In the genomic region with DNA sequence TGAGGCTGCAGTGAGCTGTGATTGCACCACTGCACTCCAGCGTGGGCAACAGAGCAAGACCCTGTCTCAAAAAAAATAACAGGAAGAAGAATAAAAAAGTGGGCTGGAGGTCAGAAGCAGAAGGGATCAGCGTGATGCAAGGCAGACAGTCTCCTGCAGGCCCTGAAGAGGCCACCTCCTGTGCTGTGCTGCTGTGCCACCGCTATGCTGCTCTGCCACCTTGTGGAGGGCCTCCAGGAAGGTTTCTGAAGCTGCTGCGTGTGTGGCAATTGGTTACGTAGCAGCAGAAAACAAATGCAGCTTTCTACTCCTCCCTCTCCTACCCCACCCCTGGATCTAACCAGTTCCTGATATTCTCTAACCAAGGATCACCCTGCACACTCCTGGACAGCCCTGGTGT, we compare ENCODE assay signal across 14 cellular contexts.
DNase-seq lines count a peak whose midpoint lies in the region; ATAC-seq and TF ChIP-seq lines count a peak whose summit lies in the region.
"Had no signal": no experiment of that assay in that cellular context is flagged by ENCODE, and none has a peak within 500 bp of the region (broad histone marks: within the 10 kb centered on the region; RNA-seq: fewer than 3 reads in every experiment).

No MANE protein-coding gene starts in this region.

- H3K4me1 ChIP-seq in vagina: no peaks in the 10 kb centered on the region
- no peaks in the 10 kb centered on the region for H3K4me1 ChIP-seq in naive thymus-derived CD4-positive, alpha-beta T cell (ENCODE audit: control insufficient read depth in 2 of 2, insufficient read depth in 2 of 2, low read length in 2 of 2)
- H3K4me1 ChIP-seq: left lung, psoas muscle had no signal

- DNase-seq in T47D (ENCODE audit: low read depth in 1 of 2, low spot score in 1 of 2) (peak; percentile 46 to 82), MCF 10A (ENCODE audit: unreplicated experiment) (no peak), LoVo (ENCODE audit: low spot score) (peak; percentile 0), SK-MEL-5 (ENCODE audit: low read depth, low spot score) (peak; percentile 79), vagina (ENCODE audit: extremely low spot score in 2 of 2) (peak; percentile 25 to 49), HCEC 1CT (no peak)
- DNase-seq in naive thymus-derived CD4-positive, alpha-beta T cell: no peak
- DNase-seq: activated CD4-positive, alpha-beta memory T cell treated with anti-CD3 and anti-CD28 coated beads, Interleukin-2, amount 10 ng/mL, durations not matched to agents 7 days and 5 days; left lung; NCI-H2029; psoas muscle had no signal

- no peaks in the 10 kb centered on the region for H3K9me3 ChIP-seq in vagina
- H3K9me3 ChIP-seq in naive thymus-derived CD4-positive, alpha-beta T cell (ENCODE audit: control insufficient read depth in 2 of 3, low read length in 3 of 3): peaks cover 0 to 16% (median 0%) of the 10 kb centered on the region in 3 experiments
- H3K9me3 ChIP-seq: psoas muscle, thoracic aorta had no signal

- in situ Hi-C loops in T47D (cut with HindIII; ENCODE audit: low pct_unique_long_range_greater_than_20kb, low sequenced_read_pairs): no loop called here
- in situ Hi-C loops in SK-MEL-5 (cut with HindIII; ENCODE audit: low pct_unique_long_range_greater_than_20kb, low sequenced_read_pairs): no loop called here

- H3K9me3 Mint-ChIP-seq in MCF 10A (ENCODE audit: unreplicated experiment): no peaks in the 10 kb centered on the region
- H3K9me3 Mint-ChIP-seq in naive thymus-derived CD4-positive, alpha-beta T cell: peaks cover 0 to 29% (median 7%) of the 10 kb centered on the region in 11 donors

- intact Hi-C loops in MCF 10A (cut with micrococcal nuclease) (no loop called here), vagina (cut with DNase I) (no loop called here)
- intact Hi-C loops in naive thymus-derived CD4-positive, alpha-beta T cell (cut with micrococcal nuclease): no loop called here

- H3K36me3 Mint-ChIP-seq in MCF 10A (ENCODE audit: insufficient read depth, unreplicated experiment): no peaks in the 10 kb centered on the region
- no peaks in the 10 kb centered on the region for H3K36me3 Mint-ChIP-seq in naive thymus-derived CD4-positive, alpha-beta T cell

- TF ChIP-seq POLR2A in vagina (IDR thresholded peaks at IDR 0.05): no peak

- ATAC-seq in GM21447 (IDR thresholded peaks at IDR 0.05; ENCODE audit: unreplicated experiment): no peak
- ATAC-seq in naive thymus-derived CD4-positive, alpha-beta T cell: no peak
- ATAC-seq: left lung, psoas muscle had no signal

- no peaks in the 10 kb centered on the region for H3K36me3 ChIP-seq in vagina
- H3K36me3 ChIP-seq in naive thymus-derived CD4-positive, alpha-beta T cell (ENCODE audit: control insufficient read depth in 2 of 3, insufficient read depth in 3 of 3, low read length in 3 of 3): no peaks in the 10 kb centered on the region
- H3K36me3 ChIP-seq: left lung, thoracic aorta had no signal

- TF ChIP-seq CTCF in MCF 10A (IDR thresholded peaks at IDR 0.05; ENCODE audit: unreplicated experiment) (no peak), vagina (IDR thresholded peaks at IDR 0.05) (no peak)

- CTCF ChIA-PET in MCF 10A (lab: Yijun Ruan, JAX): no interaction called here
- CTCF ChIA-PET in naive thymus-derived CD4-positive, alpha-beta T cell (lab: Charles Lee): no interaction called here

- POLR2A ChIA-PET in MCF 10A (lab: Yijun Ruan, JAX): no interaction called here
- POLR2A ChIA-PET in naive thymus-derived CD4-positive, alpha-beta T cell (lab: Charles Lee): no interaction called here

- no peak overlapping the region for H3K27ac ChIP-seq in vagina
- no peak overlapping the region for H3K27ac ChIP-seq in naive thymus-derived CD4-positive, alpha-beta T cell (ENCODE audit: low read depth, low read length)
- H3K27ac ChIP-seq: dorsolateral prefrontal cortex, left lung, psoas muscle, thoracic aorta had no signal

- H3K4me1 Mint-ChIP-seq in MCF 10A (ENCODE audit: insufficient read depth, unreplicated experiment): no peaks in the 10 kb centered on the region
- peaks cover 0 to 2% (median 0%) of the 10 kb centered on the region in 7 donors for H3K4me1 Mint-ChIP-seq in naive thymus-derived CD4-positive, alpha-beta T cell
- H3K4me1 Mint-ChIP-seq: activated CD4-positive, alpha-beta memory T cell treated with anti-CD3 and anti-CD28 coated beads, Interleukin-2, amount 10 ng/mL, durations not matched to agents 7 days and 5 days had no signal

- no peaks in the 10 kb centered on the region for H3K27me3 ChIP-seq in vagina
- no peaks in the 10 kb centered on the region for H3K27me3 ChIP-seq in naive thymus-derived CD4-positive, alpha-beta T cell (ENCODE audit: control insufficient read depth in 2 of 2, insufficient read depth in 2 of 2, low read length in 2 of 2)
- H3K27me3 ChIP-seq: left lung had no signal

- no TSS peak for BruUV-seq in MCF 10A (replicated peaks; lab: Mats Ljungman, UMichigan)

- no peak overlapping the region for H3K27ac Mint-ChIP-seq in MCF 10A (ENCODE audit: low read depth, unreplicated experiment)
- H3K27ac Mint-ChIP-seq in naive thymus-derived CD4-positive, alpha-beta T cell: no peak overlapping the region
- H3K27ac Mint-ChIP-seq: activated CD4-positive, alpha-beta memory T cell treated with anti-CD3 and anti-CD28 coated beads, Interleukin-2, amount 10 ng/mL, durations not matched to agents 7 days and 5 days had no signal

- H3K4me3 Mint-ChIP-seq in MCF 10A (ENCODE audit: unreplicated experiment): no peak overlapping the region
- no peak overlapping the region for H3K4me3 Mint-ChIP-seq in naive thymus-derived CD4-positive, alpha-beta T cell
- H3K4me3 Mint-ChIP-seq: activated CD4-positive, alpha-beta memory T cell treated with anti-CD3 and anti-CD28 coated beads, Interleukin-2, amount 10 ng/mL, durations not matched to agents 7 days and 5 days had no signal

- H3K27me3 Mint-ChIP-seq in MCF 10A (ENCODE audit: insufficient read depth, unreplicated experiment): no peaks in the 10 kb centered on the region
- no peaks in the 10 kb centered on the region for H3K27me3 Mint-ChIP-seq in naive thymus-derived CD4-positive, alpha-beta T cell
- H3K27me3 Mint-ChIP-seq: activated CD4-positive, alpha-beta memory T cell treated with anti-CD3 and anti-CD28 coated beads, Interleukin-2, amount 10 ng/mL, durations not matched to agents 7 days and 5 days had no signal

- no peak overlapping the region for H3K4me3 ChIP-seq in vagina
- H3K4me3 ChIP-seq in naive thymus-derived CD4-positive, alpha-beta T cell (ENCODE audit: low read length): no peak overlapping the region
- H3K4me3 ChIP-seq: dorsolateral prefrontal cortex, left lung, psoas muscle, thoracic aorta had no signal

Comparison
In these comparisons a context has a peak if more than half of its experiments do, and no peak if none do; other contexts are left out.
1. DNase-seq: peak in T47D (2 of 2), LoVo (single experiment), SK-MEL-5 (single experiment) and vagina (2 of 2); none in MCF 10A (single experiment), HCEC 1CT (single experiment) and naive thymus-derived CD4-positive, alpha-beta T cell (0 of 9).